In the genomic region with DNA sequence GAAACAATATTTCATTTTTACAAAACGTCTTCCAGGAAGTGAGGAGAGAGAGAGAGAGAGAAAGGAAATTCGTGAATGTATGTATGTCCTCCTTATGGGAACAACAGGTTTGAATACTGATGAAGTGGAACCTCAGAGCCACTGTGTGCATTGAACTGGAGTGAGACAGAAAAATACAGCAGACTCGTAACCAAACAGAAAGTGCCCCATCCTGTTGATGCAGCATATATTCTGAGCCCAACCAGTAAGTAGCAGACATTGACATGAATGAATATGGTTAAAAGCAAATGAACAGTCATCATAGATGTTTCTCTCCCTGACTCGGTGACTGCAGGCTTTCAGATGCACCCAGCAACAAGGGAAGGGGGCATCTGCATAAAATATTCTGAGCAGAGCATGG, we compare ENCODE assay signal across 26 cellular contexts.
"Had no signal": no experiment of that assay in that cellular context is flagged by ENCODE, and none has a peak within 500 bp of the region (broad histone marks: within the 10 kb centered on the region; RNA-seq: fewer than 3 reads in every experiment).

No MANE protein-coding gene starts in this region.

- H3K4me3 Mint-ChIP-seq: activated CD8-positive, alpha-beta memory T cell treated with anti-CD3 and anti-CD28 coated beads, Interleukin-2, amount 10 ng/mL, durations not matched to agents 7 days and 5 days; activated CD8-positive, alpha-beta T cell treated with anti-CD3 and anti-CD28 coated beads, Interleukin-2, amount 10 ng/mL, durations not matched to agents 7 days and 5 days; activated naive CD4-positive, alpha-beta T cell treated with anti-CD3 and anti-CD28 coated beads, Interleukin-2, amount 50 U/mL, for 24 hours; central memory CD8-positive, alpha-beta T cell; stimulated activated effector memory CD8-positive, alpha-beta T cell treated with anti-CD3 and anti-CD28 coated beads, Interleukin-12 subunit alpha, Interleukin-12 subunit beta, amount 100 ng/mL, for 72 hours; stimulated activated naive CD8-positive, alpha-beta T cell treated with anti-CD3 and anti-CD28 coated beads, Interleukin-15, Interleukin-2, amounts not matched to agents 100 ng/mL and 50 ng/mL, for 24 hours; type B pancreatic cell had no signal

- H3K4me2 ChIP-seq: hepatocyte had no signal

- H3K27ac Mint-ChIP-seq: activated CD8-positive, alpha-beta memory T cell treated with anti-CD3 and anti-CD28 coated beads, Interleukin-2, amount 10 ng/mL, durations not matched to agents 7 days and 5 days; activated CD8-positive, alpha-beta T cell treated with anti-CD3 and anti-CD28 coated beads, Interleukin-2, amount 10 ng/mL, durations not matched to agents 7 days and 5 days; activated naive CD4-positive, alpha-beta T cell treated with anti-CD3 and anti-CD28 coated beads, Interleukin-2, amount 50 U/mL, for 24 hours; activated T-helper 2 cell treated with anti-CD3 and anti-CD28 coated beads, Interferon-gamma antibody, Interleukin-2, Interleukin-4, amounts not matched to agents 10 μg/mL and 5 μg/mL and 100 μg/mL, durations not matched to agents 14 hours and 24 hours and 36 hours; nephron; progenitor cell of endocrine pancreas; stimulated activated effector memory CD8-positive, alpha-beta T cell treated with anti-CD3 and anti-CD28 coated beads, Interleukin-12 subunit alpha, Interleukin-12 subunit beta, amount 100 ng/mL, for 72 hours; stimulated activated naive CD8-positive, alpha-beta T cell treated with anti-CD3 and anti-CD28 coated beads, Interleukin-15, Interleukin-2, amounts not matched to agents 100 ng/mL and 50 ng/mL, for 24 hours; type B pancreatic cell had no signal

- H3K4me3 ChIP-seq: breast epithelium, gastroesophageal sphincter, hepatocyte, ovary, right lobe of liver, uterus had no signal

- H3K36me3 ChIP-seq: breast epithelium, gastroesophageal sphincter, ovary, right lobe of liver, uterus had no signal

- H3K4me1 Mint-ChIP-seq: activated CD8-positive, alpha-beta memory T cell treated with anti-CD3 and anti-CD28 coated beads, Interleukin-2, amount 10 ng/mL, durations not matched to agents 7 days and 5 days; activated naive CD4-positive, alpha-beta T cell treated with anti-CD3 and anti-CD28 coated beads, Interleukin-2, amount 50 U/mL, for 24 hours; central memory CD8-positive, alpha-beta T cell; nephron; stimulated activated effector memory CD8-positive, alpha-beta T cell treated with anti-CD3 and anti-CD28 coated beads, Interleukin-12 subunit alpha, Interleukin-12 subunit beta, amount 100 ng/mL, for 72 hours had no signal

- H3K36me3 Mint-ChIP-seq: activated CD8-positive, alpha-beta memory T cell treated with anti-CD3 and anti-CD28 coated beads, Interleukin-2, amount 10 ng/mL, durations not matched to agents 7 days and 5 days; activated naive CD4-positive, alpha-beta T cell treated with anti-CD3 and anti-CD28 coated beads, Interleukin-2, amount 50 U/mL, for 24 hours; stimulated activated effector memory CD8-positive, alpha-beta T cell treated with anti-CD3 and anti-CD28 coated beads, Interleukin-12 subunit alpha, Interleukin-12 subunit beta, amount 100 ng/mL, for 72 hours; type B pancreatic cell had no signal

- H3K4me1 ChIP-seq: breast epithelium, gastroesophageal sphincter, right lobe of liver, uterus had no signal

- DNase-seq: activated CD4-positive, alpha-beta T cell treated with anti-CD3 and anti-CD28 coated beads for 1 hour; activated CD4-positive, alpha-beta T cell treated with anti-CD3 and anti-CD28 coated beads, Interleukin-2, amount 50 U/mL, for 1 hour; activated CD8-positive, alpha-beta memory T cell treated with anti-CD3 and anti-CD28 coated beads, Interleukin-2, amount 10 ng/mL, durations not matched to agents 7 days and 5 days; activated CD8-positive, alpha-beta T cell treated with anti-CD3 and anti-CD28 coated beads, Interleukin-2, amount 10 ng/mL, durations not matched to agents 7 days and 5 days; activated T-cell treated with anti-CD3 and anti-CD28 coated beads, Interleukin-2, amount 50 U/mL, for 48 hours; effector CD8-positive, alpha-beta T cell; islet precursor cell; left ventricle myocardium superior; mammary epithelial cell; ovary; right lobe of liver; stimulated activated CD4-positive, alpha-beta T cell treated with anti-CD3 and anti-CD28 coated beads, Interleukin-12 subunit alpha, Interleukin-12 subunit beta, amount 100 ng/mL, for 4 hours; stimulated activated CD4-positive, alpha-beta T cell treated with anti-CD3 and anti-CD28 coated beads, Interleukin-4, amount 100 ng/mL, for 1 hour; T-helper 2 cell; uterus had no signal

- ATAC-seq: activated CD8-positive, alpha-beta memory T cell treated with anti-CD3 and anti-CD28 coated beads, Interleukin-2, amount 10 ng/mL, durations not matched to agents 7 days and 5 days; activated CD8-positive, alpha-beta T cell treated with anti-CD3 and anti-CD28 coated beads, Interleukin-2, amount 10 ng/mL, durations not matched to agents 7 days and 5 days; gastroesophageal sphincter; left ventricle myocardium superior; right lobe of liver; stimulated activated effector memory CD8-positive, alpha-beta T cell treated with anti-CD3 and anti-CD28 coated beads, Interleukin-12 subunit alpha, Interleukin-12 subunit beta, amount 100 ng/mL, for 72 hours had no signal

- H3K79me2 ChIP-seq: hepatocyte had no signal

- H3K27me3 Mint-ChIP-seq: activated CD8-positive, alpha-beta memory T cell treated with anti-CD3 and anti-CD28 coated beads, Interleukin-2, amount 10 ng/mL, durations not matched to agents 7 days and 5 days; activated naive CD4-positive, alpha-beta T cell treated with anti-CD3 and anti-CD28 coated beads, Interleukin-2, amount 50 U/mL, for 24 hours; central memory CD8-positive, alpha-beta T cell; progenitor cell of endocrine pancreas; stimulated activated naive CD8-positive, alpha-beta T cell treated with anti-CD3 and anti-CD28 coated beads, Interleukin-15, Interleukin-2, amounts not matched to agents 100 ng/mL and 50 ng/mL, for 24 hours; type B pancreatic cell had no signal

- H3K27me3 ChIP-seq: breast epithelium, gastroesophageal sphincter, hepatocyte, ovary, right lobe of liver, uterus had no signal

- H3K9me3 ChIP-seq: gastroesophageal sphincter, ovary, right lobe of liver, uterus had no signal

- H3K27ac ChIP-seq: breast epithelium, gastroesophageal sphincter, hepatocyte, ovary, right lobe of liver, uterus had no signal

- H2AFZ ChIP-seq: hepatocyte had no signal

- H3K9me3 Mint-ChIP-seq: type B pancreatic cell had no signal
